Comparison of ENCODE assay signal across 24 cellular contexts in the genomic region with DNA sequence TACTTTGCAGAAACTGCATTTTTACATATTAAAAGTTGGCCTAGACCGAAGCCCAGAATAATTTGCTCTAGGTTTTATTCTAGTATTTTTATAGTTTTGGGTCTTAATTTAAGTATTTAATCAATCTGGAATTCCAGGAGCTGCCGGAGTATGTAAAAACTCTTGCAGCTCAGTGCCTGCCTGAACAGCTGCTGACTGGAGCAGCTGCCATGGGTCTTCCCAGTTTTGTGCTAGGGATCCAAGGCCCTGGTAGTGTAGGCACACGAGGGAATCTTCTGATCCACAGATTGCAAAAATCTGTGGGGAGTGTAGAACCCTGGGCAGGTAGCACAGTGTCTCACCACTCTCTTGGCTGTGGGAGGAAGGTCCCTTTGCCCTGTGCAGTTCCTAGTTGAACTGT.
DNase-seq lines count a peak whose midpoint lies in the region; ATAC-seq, FAIRE-seq and TF ChIP-seq lines count a peak whose summit lies in the region.
"Had no signal": no experiment of that assay in that cellular context is flagged by ENCODE, and none has a peak within 500 bp of the region (broad histone marks: within the 10 kb centered on the region; RNA-seq: fewer than 3 reads in every experiment).

No MANE protein-coding gene starts in this region.

- H3K79me1 ChIP-seq in neuronal stem cell (ENCODE audit: low read depth, low read length) (no peaks in the 10 kb centered on the region), H9 (ENCODE audit: insufficient read depth, low read depth, low read length, poor library complexity, severe bottlenecking) (no peaks in the 10 kb centered on the region)

- no peak for ATAC-seq in HG03135 (IDR thresholded peaks at IDR 0.05; ENCODE audit: unreplicated experiment)
- ATAC-seq: CD8-positive, alpha-beta T cell; GM12878 had no signal

- no peaks in the 10 kb centered on the region for H3K23me2 ChIP-seq in H9 (ENCODE audit: insufficient read length, low read depth, low read length, poor library complexity, severe bottlenecking)

- H3K4me3 ChIP-seq in bronchial epithelial cell (ENCODE audit: low read depth, low read length): no peak overlapping the region
- no peak overlapping the region for H3K4me3 ChIP-seq in neuronal stem cell (ENCODE audit: low read length in 2 of 2)
- H3K4me3 ChIP-seq: BLaER1 treated with 17β-estradiol and CSF1 and Interleukin-3, amounts not matched to agents 10 nM and 100 nM; GM12878 had no signal

- no peaks in the 10 kb centered on the region for H3K79me2 ChIP-seq in H9 (ENCODE audit: insufficient read depth, low read length)

- WGBS in neuronal stem cell (ENCODE audit: extremely low coverage in 2 of 2, insufficient read length in 2 of 2, insufficient replicate concordance in 1 of 2), 2 donors: no CpG with 5 or more reads among the region's 3 CpGs
- WGBS in H9 (ENCODE audit: extremely low coverage, insufficient read length, low lambda C conversion rate): no CpG with 5 or more reads among the region's 3 CpGs

- H3K4me1 ChIP-seq in neuronal stem cell (ENCODE audit: control insufficient read depth in 2 of 2, insufficient read depth in 1 of 2, low read depth in 1 of 2, low read length in 2 of 2) (no peaks in the 10 kb centered on the region), H9 (ENCODE audit: insufficient read depth, low read length) (no peaks in the 10 kb centered on the region)
- H3K4me1 ChIP-seq: Caco-2 had no signal

- H3K4me2 ChIP-seq in neuronal stem cell (ENCODE audit: insufficient read depth, low read length, poor library complexity, severe bottlenecking) (no peak overlapping the region), H9 (ENCODE audit: insufficient read depth, insufficient read length, low read length) (no peak overlapping the region)

- no peak overlapping the region for H2BK20ac ChIP-seq in H9 (ENCODE audit: low read depth, low read length, poor library complexity, severe bottlenecking)

- H4K91ac ChIP-seq in neuronal stem cell (ENCODE audit: low read depth, low read length, poor library complexity): no peak overlapping the region
- no peak overlapping the region for H4K91ac ChIP-seq in H9 (ENCODE audit: insufficient read length, low read depth, low read length)

- H3K36me3 ChIP-seq in bronchial epithelial cell (ENCODE audit: control insufficient read depth, insufficient read depth, low read length) (no peaks in the 10 kb centered on the region), neuronal stem cell (replicated peaks in 1 of 2; ENCODE audit: control insufficient read depth in 2 of 2, insufficient read depth in 2 of 2, low read length in 2 of 2) (no peaks in the 10 kb centered on the region)
- H3K36me3 ChIP-seq: BLaER1 treated with 17β-estradiol and CSF1 and Interleukin-3, amounts not matched to agents 10 nM and 100 nM had no signal

- FAIRE-seq in bronchial epithelial cell (lab: Jason Lieb, UNC): peak; percentile 58
- FAIRE-seq: A204.1, D721Med, G401.6, GM12878, GM12892, GM18507 had no signal

- H4K8ac ChIP-seq in neuronal stem cell (ENCODE audit: low read depth, low read length): no peak overlapping the region
- no peak overlapping the region for H4K8ac ChIP-seq in H9 (replicated peaks; ENCODE audit: insufficient read length, low read depth, low read length)

- H2BK5ac ChIP-seq in neuronal stem cell (ENCODE audit: low read length) (no peak overlapping the region), H9 (ENCODE audit: insufficient read length, low read length) (no peak overlapping the region)

- H3K27me3 ChIP-seq in bronchial epithelial cell (ENCODE audit: control insufficient read depth, insufficient read depth, low read length): no peaks in the 10 kb centered on the region
- no peaks in the 10 kb centered on the region for H3K27me3 ChIP-seq in neuronal stem cell (ENCODE audit: control insufficient read depth in 3 of 3, insufficient read depth in 3 of 3, low read depth in 1 of 3, low read length in 3 of 3)
- H3K27me3 ChIP-seq in H9 (ENCODE audit: insufficient read depth, low read length): no peaks in the 10 kb centered on the region
- H3K27me3 ChIP-seq: BLaER1 treated with 17β-estradiol and CSF1 and Interleukin-3, amounts not matched to agents 10 nM and 100 nM had no signal

- no peak overlapping the region for H2BK120ac ChIP-seq in neuronal stem cell (ENCODE audit: low read depth, low read length)
- H2BK120ac ChIP-seq in H9 (ENCODE audit: low read depth, low read length, poor library complexity, severe bottlenecking): no peak overlapping the region

- H2AFZ ChIP-seq in neuronal stem cell (ENCODE audit: low read length) (no peak overlapping the region), H9 (ENCODE audit: low read length) (no peak overlapping the region)

- no peaks in the 10 kb centered on the region for H3K27me3 Mint-ChIP-seq in H9 (ENCODE audit: low read depth)

- H3K27ac ChIP-seq in neuronal stem cell (replicated peaks; ENCODE audit: low read length) (no peak overlapping the region), H9 (ENCODE audit: insufficient read length, low read depth, low read length) (no peak overlapping the region)
- H3K27ac ChIP-seq: BLaER1 treated with 17β-estradiol and CSF1 and Interleukin-3, amounts not matched to agents 10 nM and 100 nM; C4-2B had no signal

- peaks cover 0 to 2% of the 10 kb centered on the region in 2 donors for H3K9me3 ChIP-seq in neuronal stem cell (replicated peaks in 1 of 2; ENCODE audit: control insufficient read depth in 2 of 2, insufficient read depth in 1 of 2, low read depth in 1 of 2, low read length in 2 of 2)
- no peaks in the 10 kb centered on the region for H3K9me3 ChIP-seq in H9 (ENCODE audit: control insufficient read depth, low read depth, low read length)
- H3K9me3 ChIP-seq: Caco-2 had no signal

- H3T11ph ChIP-seq in H9 (ENCODE audit: low read length): no peak overlapping the region

- H4K20me1 ChIP-seq in H9 (ENCODE audit: control insufficient read depth, insufficient read depth, insufficient read length): no peaks in the 10 kb centered on the region
- H4K20me1 ChIP-seq: BLaER1 treated with 17β-estradiol and CSF1 and Interleukin-3, amounts not matched to agents 10 nM and 100 nM had no signal

- no peak overlapping the region for H3K9ac ChIP-seq in neuronal stem cell (ENCODE audit: low read depth, low read length, poor library complexity)
- H3K9ac ChIP-seq in H9 (ENCODE audit: extremely low read depth, insufficient read length, low read length): no peak overlapping the region
- H3K9ac ChIP-seq: BLaER1 treated with 17β-estradiol and CSF1 and Interleukin-3, amounts not matched to agents 10 nM and 100 nM had no signal

- no peaks in the 10 kb centered on the region for H3K36me3 Mint-ChIP-seq in H9 (ENCODE audit: insufficient read depth in 1 of 3, low read depth in 3 of 3)
- H3K36me3 Mint-ChIP-seq: CD8-positive, alpha-beta T cell had no signal

- no peak for TF ChIP-seq CTCF in bronchial epithelial cell (IDR thresholded peaks at IDR 0.05; ENCODE audit: insufficient read depth, low read length, severe bottlenecking)
- TF ChIP-seq CTCF in H9 (conservative IDR thresholded peaks at IDR 0.05): no peak

- H3K4ac ChIP-seq in neuronal stem cell (ENCODE audit: low read length): no peak overlapping the region
- H3K4ac ChIP-seq in H9 (ENCODE audit: low read depth, low read length): no peak overlapping the region

- H2BK15ac ChIP-seq in neuronal stem cell (ENCODE audit: low read length): no peak overlapping the region
- H2BK15ac ChIP-seq in H9 (ENCODE audit: low read depth, low read length): no peak overlapping the region

- no peak overlapping the region for H3K27ac Mint-ChIP-seq in H9
- H3K27ac Mint-ChIP-seq: B cell; CD4-positive, alpha-beta T cell; CD8-positive, alpha-beta T cell had no signal

- DNase-seq in LHCN-M2 (ENCODE audit: low read depth): peak; percentile 10
- no peak for DNase-seq in bronchial epithelial cell (ENCODE audit: low read depth)
- DNase-seq in neuronal stem cell (ENCODE audit: low spot score): no peak
- no peak for DNase-seq in GDM1 (lab: John Stamatoyannopoulos, UW)
- no peak for DNase-seq in NCI-H2107 treated with DMSO at 0.1 percent for 48 hours (lab: John Stamatoyannopoulos, UW; ENCODE audit: unreplicated experiment)
- no peak for DNase-seq in H9
- DNase-seq: 8988T; ACHN; AML-193; Caco-2; Calu3; CD4-positive, alpha-beta T cell; CD8-positive, alpha-beta T cell; DMS79 treated with DMSO at 0.1 percent for 48 hours had no signal

- no peak overlapping the region for H3K56ac ChIP-seq in H9 (ENCODE audit: insufficient read length, low read depth, low read length)

- H3K18ac ChIP-seq in neuronal stem cell (ENCODE audit: low read length): peak overlapping the region; percentile 27
- H3K18ac ChIP-seq in H9 (ENCODE audit: insufficient read length, low read depth, low read length): no peak overlapping the region

- peaks cover 0 to 3% of the 10 kb centered on the region in 2 experiments; a peak in 1 of 5 replicates for H3K9me3 Mint-ChIP-seq in H9

- H3K23ac ChIP-seq in neuronal stem cell (ENCODE audit: low read depth, low read length, poor library complexity) (no peak overlapping the region), H9 (ENCODE audit: insufficient read length, low read depth, low read length) (no peak overlapping the region)

- H2BK12ac ChIP-seq in neuronal stem cell (ENCODE audit: low read length) (no peak overlapping the region), H9 (ENCODE audit: insufficient read length, low read depth, low read length) (no peak overlapping the region)

- H2AK5ac ChIP-seq in neuronal stem cell (ENCODE audit: low read depth, low read length): no peak overlapping the region
- H2AK5ac ChIP-seq in H9 (ENCODE audit: insufficient read length, low read length): no peak overlapping the region

- H3K4me3 Mint-ChIP-seq in H9: no peak overlapping the region
- H3K4me3 Mint-ChIP-seq: B cell; CD4-positive, alpha-beta T cell; CD8-positive, alpha-beta T cell had no signal

- H3K4me1 Mint-ChIP-seq in H9: 0 out of 4 replicates have a peak, but pooled peaks cover 0 to 3% of the 10 kb centered on the region in 2 experiments
- H3K4me1 Mint-ChIP-seq: B cell had no signal

- H4K5ac ChIP-seq in H9 (ENCODE audit: insufficient read length, low read depth, low read length): no peak overlapping the region

- no peak overlapping the region for H3K14ac ChIP-seq in neuronal stem cell (ENCODE audit: low read length)
- no peak overlapping the region for H3K14ac ChIP-seq in H9 (ENCODE audit: insufficient read depth, low read length)
